ENCODE assay signal across 17 cellular contexts in genomic region chr10:130809761-130810515, GRCh38.
A peak's percentile ranks its signal among the peaks of the same experiment; 100 is the strongest.
DNase-seq lines count a peak whose midpoint lies in the region; ATAC-seq and TF ChIP-seq lines count a peak whose summit lies in the region.
"Had no signal": no experiment of that assay in that cellular context is flagged by ENCODE, and none has a peak within 500 bp of the region (broad histone marks: within the 10 kb centered on the region; RNA-seq: fewer than 3 reads in every experiment).

No MANE protein-coding gene starts in this region.

- ATAC-seq in esophagus mucosa (no peak), HG02678 (IDR thresholded peaks at IDR 0.05; ENCODE audit: unreplicated experiment) (no peak)
- ATAC-seq: CD8-positive, alpha-beta T cell had no signal

- H3K4me1 ChIP-seq in HUES48 (ENCODE audit: control insufficient read depth, insufficient read depth, low read length) (peaks cover 18% of the 10 kb centered on the region), esophagus muscularis mucosa (no peaks in the 10 kb centered on the region)

- DNase-seq in activated CD8-positive, alpha-beta memory T cell treated with anti-CD3 and anti-CD28 coated beads for 24 hours: peak; percentile 19
- DNase-seq in activated CD8-positive, alpha-beta memory T cell treated with anti-CD3 and anti-CD28 coated beads, Interleukin-2, amount 50 U/mL, for 48 hours: no peak
- DNase-seq in esophagus muscularis mucosa (ENCODE audit: extremely low spot score) (peak; percentile 84), retina (peak; percentile 55), SIG-M5 treated with dmso at 0.1 percent for 504 hours (lab: John Stamatoyannopoulos, UW; ENCODE audit: unreplicated experiment) (no peak)
- DNase-seq: CD8-positive, alpha-beta T cell; DMS79; NCI-H1092 treated with DMSO at 0.1 percent for 48 hours; NCI-H1694 treated with DMSO at 0.1 percent for 48 hours; NCI-H226; NCI-H524 treated with DMSO at 0.1 percent for 48 hours; SHP77 had no signal

- H3K9me3 ChIP-seq in HUES48 (ENCODE audit: control insufficient read depth, insufficient read depth, low read length) (no peaks in the 10 kb centered on the region), esophagus muscularis mucosa (no peaks in the 10 kb centered on the region)

- H3K27ac ChIP-seq in HUES48 (ENCODE audit: low read depth, low read length) (peak overlapping the region; percentile 48), esophagus muscularis mucosa (replicated peaks in 1 of 4) (no peak overlapping the region)
- H3K27ac ChIP-seq: BLaER1, KMS-11 had no signal

- intact Hi-C loops in esophagus muscularis mucosa (cut with DNase I): no loop called here

- no peaks in the 10 kb centered on the region for H3K27me3 ChIP-seq in HUES48 (ENCODE audit: control insufficient read depth, insufficient read depth, low read length)
- peaks cover 0 to 36% (median 0%) of the 10 kb centered on the region in 4 donors for H3K27me3 ChIP-seq in esophagus muscularis mucosa
- H3K27me3 ChIP-seq: BLaER1 had no signal

- TF ChIP-seq POLR2A in esophagus muscularis mucosa (IDR thresholded peaks at IDR 0.05; ENCODE audit: low read depth): no peak

- no peak for TF ChIP-seq CTCF in esophagus muscularis mucosa (IDR thresholded peaks at IDR 0.05)

- 66% methylated on average over 13 of the region's 22 CpGs for WGBS in esophagus muscularis mucosa

- H3K9ac ChIP-seq in HUES48 (ENCODE audit: low read depth, low read length): no peak overlapping the region
- H3K9ac ChIP-seq: BLaER1, KMS-11 had no signal

- TF ChIP-seq EP300 in esophagus muscularis mucosa (IDR thresholded peaks at IDR 0.05): no peak

- H3K4me3 ChIP-seq in HUES48 (ENCODE audit: low read depth, low read length) (no peak overlapping the region), esophagus muscularis mucosa (no peak overlapping the region)
- H3K4me3 ChIP-seq: BLaER1 had no signal

- H3K36me3 ChIP-seq in HUES48 (ENCODE audit: control insufficient read depth, insufficient read depth, low read length) (no peaks in the 10 kb centered on the region), esophagus muscularis mucosa (no peaks in the 10 kb centered on the region)
- H3K36me3 ChIP-seq: BLaER1 had no signal

Comparison
In these comparisons a context has a peak if more than half of its experiments do, and no peak if none do; other contexts are left out.
1. DNase-seq: peak in activated CD8-positive, alpha-beta memory T cell treated with anti-CD3 and anti-CD28 coated beads for 24 hours (single experiment), esophagus muscularis mucosa (single experiment) and retina (single experiment); none in activated CD8-positive, alpha-beta memory T cell treated with anti-CD3 and anti-CD28 coated beads, Interleukin-2, amount 50 U/mL, for 48 hours (single experiment) and SIG-M5 treated with dmso at 0.1 percent for 504 hours (single experiment).